Comparison of ENCODE assay signal across 1 cellular context in genomic region chr19:35729763-35730162, GRCh38.
TF ChIP-seq lines count a peak whose summit lies in the region.

No MANE protein-coding gene starts in this region.

TF ChIP-seq in HepG2, 621 proteins besides CTCF, POLR2A, EP300 and RAD21:
- peak; percentile 51; the same call in 1 of the 2 replicates for TF ChIP-seq RBFOX2 (IDR thresholded peaks at IDR 0.05; ENCODE audit: low read depth, low read length)
- no peak for TF ChIP-seq ZNF354B (CRISPR knock-in tag; IDR thresholded peaks at IDR 0.05)
